In the genomic region with DNA sequence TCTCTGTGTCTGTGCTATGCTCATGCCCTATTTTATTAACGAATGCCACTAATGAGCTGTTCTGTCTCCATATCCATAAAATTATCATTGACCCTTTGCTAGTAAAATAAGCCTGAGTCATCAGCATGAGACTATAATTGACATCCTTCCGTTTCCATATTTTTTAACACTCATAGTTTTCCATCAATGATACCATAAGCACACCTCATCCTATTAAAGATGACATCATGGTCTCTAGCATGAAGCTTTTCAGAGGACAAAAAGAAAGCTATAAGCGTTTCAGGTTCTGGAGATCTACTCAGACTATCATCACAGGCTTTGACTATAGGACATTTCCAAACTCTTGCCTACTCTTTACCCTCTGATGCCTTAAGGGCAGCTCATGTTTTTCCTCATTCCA, we compare ENCODE assay signal across 30 cellular contexts. TPM values are rescaled to one million over a fixed set of nuclear protein-coding genes. Genes with fewer than 3 reads are reported as not detected.
DNase-seq lines count a peak whose midpoint lies in the region; ATAC-seq, FAIRE-seq and TF ChIP-seq lines count a peak whose summit lies in the region.
"Had no signal": no experiment of that assay in that cellular context is flagged by ENCODE, and none has a peak within 500 bp of the region (broad histone marks: within the 10 kb centered on the region; RNA-seq: fewer than 3 reads in every experiment).

No MANE protein-coding gene starts in this region.

- TF ChIP-seq CTCF in Caco-2 (IDR thresholded peaks at IDR 0.05; ENCODE audit: insufficient read depth in 1 of 2, low read depth in 1 of 2, low read length in 1 of 2, severe bottlenecking in 1 of 2, unreplicated experiment in 1 of 2): no peak
- TF ChIP-seq CTCF in bronchial epithelial cell (IDR thresholded peaks at IDR 0.05; ENCODE audit: insufficient read depth, low read length, severe bottlenecking): no peak
- TF ChIP-seq CTCF in nephron (IDR thresholded peaks at IDR 0.05; ENCODE audit: unreplicated experiment in 3 of 3): no peak
- TF ChIP-seq CTCF in left lung (IDR thresholded peaks at IDR 0.05): no peak

- no peaks in the 10 kb centered on the region for H3K4me1 ChIP-seq in Caco-2
- peaks cover 0 to 8% of the 10 kb centered on the region in 2 donors for H3K4me1 ChIP-seq in left lung

- H3K36me3 ChIP-seq in Caco-2 (ENCODE audit: control insufficient read depth, insufficient read depth, low read length) (no peaks in the 10 kb centered on the region), bronchial epithelial cell (ENCODE audit: control insufficient read depth, insufficient read depth, low read length) (no peaks in the 10 kb centered on the region), left lung (no peaks in the 10 kb centered on the region)
- H3K36me3 ChIP-seq: MG63, tibial nerve had no signal

- no peaks in the 10 kb centered on the region for H3K27me3 Mint-ChIP-seq in Caco-2 (ENCODE audit: insufficient read depth, unreplicated experiment)
- peaks cover 45% of the 10 kb centered on the region for H3K27me3 Mint-ChIP-seq in nephron (ENCODE audit: low read depth)

- POLR2A ChIA-PET in Caco-2 (lab: Charles Lee): interaction anchor here (0.5 kb wide), 1 partner anchor 208 kb away, joined by 3 read pairs; no protein-coding TSS in a partner anchor

- H3K36me3 Mint-ChIP-seq in Caco-2 (ENCODE audit: insufficient read depth, unreplicated experiment): peaks cover 6% of the 10 kb centered on the region
- no peaks in the 10 kb centered on the region for H3K36me3 Mint-ChIP-seq in nephron (ENCODE audit: low read depth)
- H3K36me3 Mint-ChIP-seq: CD8-positive, alpha-beta T cell had no signal

- H3K27ac Mint-ChIP-seq in Caco-2 (ENCODE audit: unreplicated experiment): no peak overlapping the region
- peak overlapping the region; percentile 13 to 85 (median 31) for H3K27ac Mint-ChIP-seq in nephron
- H3K27ac Mint-ChIP-seq: activated naive CD8-positive, alpha-beta T cell; activated T-helper 2 cell treated with anti-CD3 and anti-CD28 coated beads, Interferon-gamma antibody, Interleukin-2, Interleukin-4, amounts not matched to agents 10 μg/mL and 5 μg/mL and 100 μg/mL, durations not matched to agents 14 hours and 24 hours and 36 hours; B cell; CD8-positive, alpha-beta T cell had no signal

- H3K9me3 Mint-ChIP-seq in Caco-2 (ENCODE audit: unreplicated experiment) (no peaks in the 10 kb centered on the region), nephron (no peaks in the 10 kb centered on the region)
- H3K9me3 Mint-ChIP-seq: activated T-helper 2 cell treated with anti-CD3 and anti-CD28 coated beads, Interferon-gamma antibody, Interleukin-2, Interleukin-4, amounts not matched to agents 10 μg/mL and 5 μg/mL and 100 μg/mL, durations not matched to agents 14 hours and 24 hours and 36 hours had no signal

- intact Hi-C loops in Caco-2 (cut with micrococcal nuclease; ENCODE audit: unreplicated experiment): no loop called here
- intact Hi-C loops in Right ventricle myocardium superior (cut with DNase I): loop anchor here (5.0 kb wide), 1 partner anchor 394 kb away; a partner anchor contains a TSS
- intact Hi-C loops in left lung (cut with DNase I): no loop called here

- H3K27ac ChIP-seq in left lung: no peak overlapping the region
- H3K27ac ChIP-seq: tibial nerve had no signal

- CTCF ChIA-PET in Caco-2 (lab: Charles Lee): no interaction called here

- H3K9me3 ChIP-seq in Caco-2 (no peaks in the 10 kb centered on the region), left lung (no peaks in the 10 kb centered on the region)
- H3K9me3 ChIP-seq: MG63, tibial nerve had no signal

- peaks cover 17% of the 10 kb centered on the region for H3K4me1 Mint-ChIP-seq in Caco-2 (ENCODE audit: low read depth, unreplicated experiment)
- peaks cover 13% of the 10 kb centered on the region for H3K4me1 Mint-ChIP-seq in nephron
- H3K4me1 Mint-ChIP-seq: B cell had no signal

- ATAC-seq in Right ventricle myocardium superior (ENCODE audit: poor library complexity) (no peak), HG02678 (IDR thresholded peaks at IDR 0.05; ENCODE audit: unreplicated experiment) (no peak), left lung (no peak)
- ATAC-seq: CD8-positive, alpha-beta T cell; Panc1; sciatic nerve had no signal

- DNase-seq in Caco-2 (no peak), LoVo (ENCODE audit: low spot score) (peak; percentile 33), bronchial epithelial cell (ENCODE audit: low read depth) (peak; percentile 59), Right ventricle myocardium superior (no peak), NCI-H748 (lab: John Stamatoyannopoulos, UW; ENCODE audit: unreplicated experiment) (no peak), left lung (no peak)
- DNase-seq: activated CD4-positive, alpha-beta T cell treated with anti-CD3 and anti-CD28 coated beads for 48 hours; activated T-cell treated with anti-CD3 and anti-CD28 coated beads for 4 hours; CD8-positive, alpha-beta T cell; H7; MG63; NCI-H1105; NCI-H2029; NCI-H2227 treated with DMSO at 0.1 percent for 48 hours; NCI-H526 treated with DMSO at 0.1 percent for 48 hours; SIG-M5; stimulated activated CD4-positive, alpha-beta T cell treated with anti-CD3 and anti-CD28 coated beads, Interleukin-4, amount 100 ng/mL, for 24 hours had no signal

- H3K4me3 ChIP-seq in Caco-2 (ENCODE audit: low read depth, low read length): no peak overlapping the region
- no peak overlapping the region for H3K4me3 ChIP-seq in bronchial epithelial cell (ENCODE audit: low read depth, low read length)
- H3K4me3 ChIP-seq in left lung: no peak overlapping the region
- H3K4me3 ChIP-seq: MG63, tibial nerve had no signal

- no peak for FAIRE-seq in bronchial epithelial cell (lab: Jason Lieb, UNC)
- FAIRE-seq: GM12891 had no signal

- H3K4me3 Mint-ChIP-seq in Caco-2 (ENCODE audit: unreplicated experiment): peak overlapping the region; percentile 54
- peak overlapping the region; percentile 82 to 92 (median 87) for H3K4me3 Mint-ChIP-seq in nephron
- H3K4me3 Mint-ChIP-seq: activated naive CD8-positive, alpha-beta T cell; B cell; CD8-positive, alpha-beta T cell had no signal

- no TSS peak for BruUV-seq in Caco-2 (replicated peaks; lab: Mats Ljungman, UMichigan)

- no peaks in the 10 kb centered on the region for H3K27me3 ChIP-seq in Caco-2 (replicated peaks; ENCODE audit: control insufficient read depth, insufficient read depth, low read length)
- H3K27me3 ChIP-seq in bronchial epithelial cell (ENCODE audit: control insufficient read depth, insufficient read depth, low read length): no peaks in the 10 kb centered on the region
- peaks cover 0 to 41% of the 10 kb centered on the region in 2 donors for H3K27me3 ChIP-seq in left lung

RNA-seq across cellular contexts. Expression of a gene that starts 1.2 kb away (rescaled TPM):
- total RNA-seq in Caco-2 (2022): 21.7 and 22.7 TPM in 2 replicates
- total RNA-seq in bronchial epithelial cell: 49.0 and 111 TPM in 2 replicates
- 26.0 TPM for total RNA-seq in Right ventricle myocardium superior
- total RNA-seq in left lung: 10 to 100 TPM; 18.5 to 21.0 TPM
- total RNA-seq: activated T-helper 2 cell treated with anti-CD3 and anti-CD28 coated beads, Interferon-gamma antibody, Interleukin-2, Interleukin-4, amounts not matched to agents 10 μg/mL and 5 μg/mL and 100 μg/mL, durations not matched to agents 14 hours and 24 hours and 36 hours; B cell; CD8-positive, alpha-beta T cell; myocyte had no signal

RNA-seq across cellular contexts. Expression of a gene that starts 59.2 kb away (rescaled TPM):
- total RNA-seq in Caco-2 (2022) (0.11 TPM in 1 of 2 replicates, not detected in the other), bronchial epithelial cell (0.38 TPM in 1 of 2 replicates, not detected in the other), Right ventricle myocardium superior (4.6 TPM), left lung (not detected)
- total RNA-seq: A673; activated T-helper 2 cell treated with anti-CD3 and anti-CD28 coated beads, Interferon-gamma antibody, Interleukin-2, Interleukin-4, amounts not matched to agents 10 μg/mL and 5 μg/mL and 100 μg/mL, durations not matched to agents 14 hours and 24 hours and 36 hours; B cell; H7; mesenteric fat pad; myocyte; posterior vena cava; sciatic nerve; tibial nerve had no signal

Comparison
In these comparisons a context has a peak if more than half of its experiments do, and no peak if none do; other contexts are left out.
1. DNase-seq: peak in LoVo (single experiment) and bronchial epithelial cell (single experiment); none in Caco-2 (0 of 2), Right ventricle myocardium superior (single experiment), NCI-H748 (single experiment) and left lung (0 of 2).